Comparison of ENCODE assay signal across 8 cellular contexts in genomic region chr1:46247433-46248121, GRCh38. TPM values are rescaled to one million over a fixed set of nuclear protein-coding genes. Genes with fewer than 3 reads are reported as not detected.
DNase-seq lines count a peak whose midpoint lies in the region; ATAC-seq and TF ChIP-seq lines count a peak whose summit lies in the region.

TSS of gene RAD54L (plus strand) at chr1:46247763. CDS start at chr1:46248406, 643 bp downstream.

- intact Hi-C loops in Panc1 (cut with micrococcal nuclease; ENCODE audit: unreplicated experiment), result no loop called here

- H3K27ac ChIP-seq in KMS-11, result peak within 1 kb of the TSS; percentile 63
- peak within 1 kb of the TSS; percentile 83 for H3K27ac ChIP-seq in Panc1 (ENCODE audit: low read length)
- no peak within 1 kb of the TSS for H3K27ac ChIP-seq in muscle layer of duodenum (ENCODE audit: low read length)

- H3K4me3 Mint-ChIP-seq in activated T-cell treated with anti-CD3 and anti-CD28 coated beads, Interleukin-2, amount 50 U/mL, for 24 hours, result peak within 1 kb of the TSS; percentile 97

- H3K4me3 ChIP-seq in KMS-11 (IDR thresholded peaks at IDR 0.05; ENCODE audit: insufficient read depth, low read depth, low read length) (peak within 1 kb of the TSS; percentile 93), Panc1 (ENCODE audit: low read depth in 2 of 2, low read length in 2 of 2) (peak within 1 kb of the TSS; percentile 64 to 91), muscle layer of duodenum (ENCODE audit: low read depth in 1 of 2, low read length in 2 of 2) (peak within 1 kb of the TSS; percentile 83 to 89)

- H3K4me1 ChIP-seq in KMS-11 (ENCODE audit: low read depth, poor library complexity, severe bottlenecking), result peaks cover 24% of the 10 kb centered on the region
- H3K4me1 ChIP-seq in Panc1 (ENCODE audit: control insufficient read depth, insufficient read depth, low read length), result peaks cover 22% of the 10 kb centered on the region
- peaks cover 4 to 8% of the 10 kb centered on the region in 2 donors for H3K4me1 ChIP-seq in muscle layer of duodenum (ENCODE audit: control insufficient read depth in 1 of 2, insufficient read depth in 2 of 2, low read length in 2 of 2)

- H3K36me3 ChIP-seq in KMS-11 (ENCODE audit: insufficient read depth) (peaks cover 5% of the 10 kb centered on the region; the same call in 1 of the 2 replicates), Panc1 (ENCODE audit: control insufficient read depth, insufficient read depth, low read length) (no peaks in the 10 kb centered on the region; the same call in none of the 2 replicates), muscle layer of duodenum (ENCODE audit: control insufficient read depth in 1 of 2, insufficient read depth in 2 of 2, low read length in 2 of 2) (no peaks in the 10 kb centered on the region)

- TF ChIP-seq CTCF in KMS-11 (conservative IDR thresholded peaks at IDR 0.05; ENCODE audit: low read depth, low read length), result no peak
- TF ChIP-seq CTCF in Panc1 (IDR thresholded peaks at IDR 0.05), result no peak

- H3K27me3 ChIP-seq in KMS-11 (ENCODE audit: insufficient read depth, low read depth) (no peaks in the 10 kb centered on the region), Panc1 (ENCODE audit: control insufficient read depth, insufficient read depth, low read length) (no peaks in the 10 kb centered on the region), muscle layer of duodenum (ENCODE audit: low read depth, low read length) (no peaks in the 10 kb centered on the region)

- ATAC-seq in GM21737 (IDR thresholded peaks at IDR 0.05; ENCODE audit: unreplicated experiment), result peak; percentile 93
- ATAC-seq in Panc1, result peak; percentile 96
- peak; percentile 98 for ATAC-seq in esophagus mucosa

- peak within 1 kb of the TSS; percentile 98 for H2AFZ ChIP-seq in KMS-11 (ENCODE audit: low read depth)

- H3K79me2 ChIP-seq in KMS-11 (ENCODE audit: insufficient read depth, low read depth), result peaks cover 17% of the 10 kb centered on the region

- in situ Hi-C loops in Panc1 (cut with HindIII; ENCODE audit: low pct_unique_long_range_greater_than_20kb, low sequenced_read_pairs), result no loop called here

- POLR2A ChIA-PET in Panc1 (lab: Charles Lee), result interaction anchor here (0.5 to 1.0 kb wide), 11 partner anchors 18 to 370 kb away, joined by 3 to 17 read pairs (median 7); no protein-coding TSS in a partner anchor

- no TSS peak for BruUV-seq in Panc1 (replicated peaks; lab: Mats Ljungman, UMichigan)

- peak; percentile 98 for DNase-seq in DMS79 (lab: John Stamatoyannopoulos, UW)
- DNase-seq in Panc1 (ENCODE audit: low read depth, low spot score), result peak; percentile 88
- peak; percentile 96 for DNase-seq in activated T-cell treated with anti-CD3 and anti-CD28 coated beads, Interleukin-2, amount 50 U/mL, for 24 hours
- peak; percentile 94 for DNase-seq in stimulated activated CD8-positive, alpha-beta memory T cell treated with anti-CD3 and anti-CD28 coated beads, Interleukin-7, amount 100 ng/mL, for 24 hours (ENCODE audit: low read depth)

- H4K20me1 ChIP-seq in KMS-11 (ENCODE audit: insufficient read depth), result no peaks in the 10 kb centered on the region

- peak within 1 kb of the TSS; percentile 98 for H3K27ac Mint-ChIP-seq in activated T-cell treated with anti-CD3 and anti-CD28 coated beads, Interleukin-2, amount 50 U/mL, for 24 hours

- no peaks in the 10 kb centered on the region for H3K27me3 Mint-ChIP-seq in activated T-cell treated with anti-CD3 and anti-CD28 coated beads, Interleukin-2, amount 50 U/mL, for 24 hours

- peaks cover 51% of the 10 kb centered on the region for H3K36me3 Mint-ChIP-seq in activated T-cell treated with anti-CD3 and anti-CD28 coated beads, Interleukin-2, amount 50 U/mL, for 24 hours (ENCODE audit: low read depth)

- peaks cover 31% of the 10 kb centered on the region for H3K4me1 Mint-ChIP-seq in activated T-cell treated with anti-CD3 and anti-CD28 coated beads, Interleukin-2, amount 50 U/mL, for 24 hours (ENCODE audit: low read depth)

- H3K9me3 Mint-ChIP-seq in activated T-cell treated with anti-CD3 and anti-CD28 coated beads, Interleukin-2, amount 50 U/mL, for 24 hours, result no peaks in the 10 kb centered on the region

- CTCF ChIA-PET in Panc1 (lab: Charles Lee), result interaction anchor here (0.6 to 2.2 kb wide), 4 partner anchors 9 to 92 kb away, joined by 3 to 12 read pairs (median 4); no protein-coding TSS in a partner anchor

- H3K9me3 ChIP-seq in Panc1 (ENCODE audit: control insufficient read depth, insufficient read depth, low read depth, low read length) (no peaks in the 10 kb centered on the region), muscle layer of duodenum (ENCODE audit: control insufficient read depth in 1 of 2, low read length in 2 of 2) (no peaks in the 10 kb centered on the region)

- H3K9ac ChIP-seq in KMS-11, result peak within 1 kb of the TSS; percentile 64; the same call in 1 of the 2 replicates

- H3K4me2 ChIP-seq in KMS-11, result peak within 1 kb of the TSS; percentile 87

RNA-seq across cellular contexts. Expression of gene RAD54L, which starts in this region (rescaled TPM):
- total RNA-seq in Panc1 (2021; ENCODE audit: unreplicated experiment) (29.4 TPM), esophagus mucosa (5.2 TPM)
- 15.3 TPM for polyA plus RNA-seq in Panc1 (2012; ENCODE audit: insufficient read length)
